Comparison of ENCODE assay signal across 10 cellular contexts in the genomic region with DNA sequence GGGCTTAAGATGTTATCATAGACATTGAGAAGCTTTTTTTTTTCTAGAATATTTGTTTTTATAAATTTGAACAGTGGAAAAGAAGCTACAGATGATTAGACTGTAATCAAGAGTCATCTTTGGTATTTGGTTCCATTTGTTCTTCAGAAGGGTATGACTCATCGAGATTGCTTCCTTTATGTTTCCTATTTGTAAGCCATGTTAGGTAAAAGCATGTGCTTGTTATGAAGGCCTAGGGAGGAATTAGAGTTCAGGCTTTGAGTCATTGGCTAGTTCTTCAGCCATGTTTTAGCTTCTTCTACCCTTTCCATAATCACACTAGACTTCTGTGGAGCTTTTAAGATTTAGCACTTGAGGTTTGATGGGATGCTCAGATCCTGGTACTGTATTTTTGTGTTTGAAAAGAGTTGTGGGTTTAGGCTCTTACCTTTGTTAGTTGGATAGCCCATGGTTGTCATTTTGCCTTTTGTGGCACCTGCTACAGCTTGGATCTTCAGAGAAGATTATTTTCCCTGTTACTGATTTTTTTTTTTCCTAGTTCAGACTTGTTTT. TPM values are rescaled to one million over a fixed set of nuclear protein-coding genes. Genes with fewer than 3 reads are reported as not detected.
DNase-seq lines count a peak whose midpoint lies in the region; ATAC-seq and TF ChIP-seq lines count a peak whose summit lies in the region.
"Had no signal": no experiment of that assay in that cellular context is flagged by ENCODE, and none has a peak within 500 bp of the region (broad histone marks: within the 10 kb centered on the region; RNA-seq: fewer than 3 reads in every experiment).

No MANE protein-coding gene starts in this region.

- no peak for DNase-seq in activated naive CD4-positive, alpha-beta T cell treated with anti-CD3 and anti-CD28 coated beads, Interleukin-2, amount 50 U/mL, for 72 hours (ENCODE audit: low spot score in 2 of 2)
- no peak for DNase-seq in activated naive CD4-positive, alpha-beta T cell (lab: John Stamatoyannopoulos, UW)
- peak; percentile 60 for DNase-seq in SW480 (ENCODE audit: low spot score)
- DNase-seq in foreskin keratinocyte: peak; percentile 58 to 85
- DNase-seq in NCI-H526 (lab: John Stamatoyannopoulos, UW): no peak
- no peak for DNase-seq in posterior vena cava (ENCODE audit: low spot score)
- no peak for DNase-seq in GM10266 (ENCODE audit: extremely low spot score)
- no peak for DNase-seq in NCI-H1092 (lab: John Stamatoyannopoulos, UW)
- DNase-seq: right lobe of liver had no signal

- H3K27ac Mint-ChIP-seq in activated naive CD4-positive, alpha-beta T cell treated with anti-CD3 and anti-CD28 coated beads, Interleukin-2, amount 50 U/mL, for 72 hours: peak overlapping the region; percentile 38 to 44

- ATAC-seq in activated naive CD4-positive, alpha-beta T cell treated with anti-CD3 and anti-CD28 coated beads, Interleukin-2, amount 50 U/mL, for 72 hours: peak; percentile 76 to 80
- peak; percentile 63 for ATAC-seq in foreskin keratinocyte

- TF ChIP-seq CTCF in foreskin keratinocyte (conservative IDR thresholded peaks at IDR 0.05) (no peak), GM10266 (IDR thresholded peaks at IDR 0.05; ENCODE audit: control insufficient read depth, insufficient read depth, low read depth, missing control alignments) (no peak)

- intact Hi-C loops in posterior vena cava (cut with DNase I): no loop called here

- no peak overlapping the region for H3K27ac ChIP-seq in foreskin keratinocyte
- H3K27ac ChIP-seq: right lobe of liver, thoracic aorta had no signal

- peaks cover 39% of the 10 kb centered on the region for H3K4me1 ChIP-seq in foreskin keratinocyte
- H3K4me1 ChIP-seq: right lobe of liver had no signal

- no peaks in the 10 kb centered on the region for H3K27me3 ChIP-seq in foreskin keratinocyte
- H3K27me3 ChIP-seq: right lobe of liver had no signal

- H3K9me3 Mint-ChIP-seq in activated naive CD4-positive, alpha-beta T cell treated with anti-CD3 and anti-CD28 coated beads, Interleukin-2, amount 50 U/mL, for 72 hours: no peaks in the 10 kb centered on the region

- peaks cover 45 to 73% of the 10 kb centered on the region in 2 donors for H3K36me3 Mint-ChIP-seq in activated naive CD4-positive, alpha-beta T cell treated with anti-CD3 and anti-CD28 coated beads, Interleukin-2, amount 50 U/mL, for 72 hours

RNA-seq across cellular contexts. Expression of a gene that starts 44.3 kb away (rescaled TPM):
- total RNA-seq in activated naive CD4-positive, alpha-beta T cell treated with anti-CD3 and anti-CD28 coated beads, Interleukin-2, amount 50 U/mL, for 72 hours: 10 to 100 TPM; 65.9 to 79.3 TPM
- total RNA-seq in foreskin keratinocyte (21.2 and 22.7 TPM in 2 replicates), posterior vena cava (10 to 100 TPM; 15.2 to 16.1 TPM)
- polyA plus RNA-seq in foreskin keratinocyte: 8.5 and 10.9 TPM in 2 replicates

Comparison
In these comparisons a context has a peak if more than half of its experiments do, and no peak if none do; other contexts are left out.
1. DNase-seq: peak in SW480 (single experiment) and foreskin keratinocyte (2 of 2); none in activated naive CD4-positive, alpha-beta T cell treated with anti-CD3 and anti-CD28 coated beads, Interleukin-2, amount 50 U/mL, for 72 hours (0 of 2), activated naive CD4-positive, alpha-beta T cell (0 of 4), NCI-H526 (0 of 2), posterior vena cava (single experiment), GM10266 (single experiment) and NCI-H1092 (single experiment).